Comparison of ENCODE assay signal across 14 cellular contexts in the genomic region with DNA sequence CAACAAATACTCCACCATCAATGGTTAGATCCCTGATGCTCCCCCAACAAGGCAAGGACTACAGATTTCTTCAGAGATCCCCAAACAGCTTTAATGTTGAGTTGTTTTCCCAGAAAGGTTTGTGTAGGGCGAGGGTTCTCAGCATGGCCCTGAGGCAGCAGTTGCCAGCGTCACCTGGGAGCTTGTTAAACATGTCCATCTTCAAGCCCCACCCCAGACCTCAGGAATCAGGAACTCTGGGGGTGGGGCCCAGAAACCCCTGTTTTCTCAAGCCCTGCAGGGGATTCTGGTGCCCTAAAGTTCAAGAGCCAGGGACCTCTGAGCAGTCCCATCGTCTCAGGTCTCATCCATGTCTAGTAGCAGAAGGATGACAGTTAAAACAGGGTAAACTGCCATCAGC. TPM values are rescaled to one million over a fixed set of nuclear protein-coding genes. Genes with fewer than 3 reads are reported as not detected.
DNase-seq lines count a peak whose midpoint lies in the region; ATAC-seq and TF ChIP-seq lines count a peak whose summit lies in the region.
"Had no signal": no experiment of that assay in that cellular context is flagged by ENCODE, and none has a peak within 500 bp of the region (broad histone marks: within the 10 kb centered on the region; RNA-seq: fewer than 3 reads in every experiment).

No MANE protein-coding gene starts in this region.

- H3K4me1 ChIP-seq in mammary epithelial cell (ENCODE audit: insufficient read depth, low read length), result peaks cover 33% of the 10 kb centered on the region
- peaks cover 58% of the 10 kb centered on the region for H3K4me1 ChIP-seq in mucosa of descending colon (ENCODE audit: low read depth)
- H3K4me1 ChIP-seq in testis, result no peaks in the 10 kb centered on the region
- H3K4me1 ChIP-seq in osteoblast (ENCODE audit: insufficient read depth, low read length), result no peaks in the 10 kb centered on the region

- H3K36me3 ChIP-seq in mammary epithelial cell (ENCODE audit: insufficient read depth, low read length) (peaks cover 6% of the 10 kb centered on the region), mucosa of descending colon (ENCODE audit: low read depth) (no peaks in the 10 kb centered on the region), testis (ENCODE audit: low read depth, missing control alignments) (no peaks in the 10 kb centered on the region), osteoblast (ENCODE audit: insufficient read depth, low read length) (peaks cover 3% of the 10 kb centered on the region)

- DNase-seq in MCF 10A (ENCODE audit: unreplicated experiment) (no peak), mammary epithelial cell (no peak), epithelial cell of esophagus (ENCODE audit: low read depth) (peak; percentile 44), mucosa of descending colon (no peak), testis (no peak), osteoblast (ENCODE audit: insufficient read length, low spot score, missing footprints) (no peak)
- no peak for DNase-seq in effector CD4-positive, alpha-beta T cell
- DNase-seq: MM.1S, NCI-H1105 treated with DMSO at 0.1 percent for 48 hours, NCI-H187, NCI-H446 had no signal

- CTCF ChIA-PET in MCF 10A (lab: Yijun Ruan, JAX) (interaction anchor here (0.6 to 1.1 kb wide), 3 partner anchors 18 to 1954 kb away, joined by 3 read pairs; no protein-coding TSS in a partner anchor), mammary epithelial cell (lab: Charles Lee; ENCODE audit: low non-redundant PET) (no interaction called here)

- no peaks in the 10 kb centered on the region for H3K27me3 Mint-ChIP-seq in MCF 10A (ENCODE audit: insufficient read depth, unreplicated experiment)

- peaks cover 62% of the 10 kb centered on the region for H3K4me1 Mint-ChIP-seq in MCF 10A (ENCODE audit: insufficient read depth, unreplicated experiment)

- H4K20me1 ChIP-seq in mammary epithelial cell (ENCODE audit: insufficient read depth, low read length) (no peaks in the 10 kb centered on the region), osteoblast (ENCODE audit: insufficient read depth, low read length) (peaks cover 16% of the 10 kb centered on the region)

- POLR2A ChIA-PET in MCF 10A (lab: Yijun Ruan, JAX), result interaction anchor here (1.0 to 1.6 kb wide), 5 partner anchors 16 to 725 kb away, joined by 3 to 4 read pairs (median 3); no protein-coding TSS in a partner anchor

- H3K36me3 Mint-ChIP-seq in MCF 10A (ENCODE audit: insufficient read depth, unreplicated experiment), result peaks cover 1% of the 10 kb centered on the region

- no peak for TF ChIP-seq POLR2A in testis (IDR thresholded peaks at IDR 0.05)

- no peak overlapping the region for H3K9ac ChIP-seq in mammary epithelial cell (ENCODE audit: insufficient read depth, low read length)

- BruUV-seq in MCF 10A (replicated peaks; lab: Mats Ljungman, UMichigan) (no TSS peak), mammary epithelial cell (replicated peaks; lab: Mats Ljungman, UMichigan) (no TSS peak)

- H2AFZ ChIP-seq in mammary epithelial cell (ENCODE audit: low read depth, low read length) (no peak overlapping the region), osteoblast (ENCODE audit: low read length) (no peak overlapping the region)

- H3K27me3 ChIP-seq in mammary epithelial cell (ENCODE audit: insufficient read depth, low read length), result no peaks in the 10 kb centered on the region
- H3K27me3 ChIP-seq in testis, result no peaks in the 10 kb centered on the region
- no peaks in the 10 kb centered on the region for H3K27me3 ChIP-seq in osteoblast (ENCODE audit: insufficient read depth, low read length)

- no peaks in the 10 kb centered on the region for H3K9me3 ChIP-seq in mammary epithelial cell (replicated peaks; ENCODE audit: insufficient read depth, low read length)
- H3K9me3 ChIP-seq in mucosa of descending colon, result no peaks in the 10 kb centered on the region
- H3K9me3 ChIP-seq in testis, result no peaks in the 10 kb centered on the region
- no peaks in the 10 kb centered on the region for H3K9me3 ChIP-seq in osteoblast (ENCODE audit: low read depth, low read length)

- H3K4me3 ChIP-seq in mammary epithelial cell (replicated peaks in 1 of 3; ENCODE audit: insufficient read depth in 1 of 3, low read depth in 2 of 3, low read length in 3 of 3) (no peak overlapping the region), epithelial cell of esophagus (ENCODE audit: low read length) (no peak overlapping the region), mucosa of descending colon (no peak overlapping the region), testis (no peak overlapping the region), osteoblast (ENCODE audit: insufficient read depth, low read length) (no peak overlapping the region)

- no peak overlapping the region for H3K27ac ChIP-seq in mammary epithelial cell (ENCODE audit: insufficient read depth, low read depth, low read length)
- H3K27ac ChIP-seq in testis, result no peak overlapping the region
- no peak overlapping the region for H3K27ac ChIP-seq in osteoblast (ENCODE audit: low read depth, low read length)
- H3K27ac ChIP-seq: 22Rv1 had no signal

- 97% methylated on average over 3 of the region's 3 CpGs for WGBS in mammary epithelial cell (ENCODE audit: low coverage, missing lambda C conversion rate)
- WGBS in testis, 2 donors, result 93 to 96% methylated on average over 3 of the region's 3 CpGs

- no peak overlapping the region for H3K4me3 Mint-ChIP-seq in MCF 10A (ENCODE audit: unreplicated experiment)

- TF ChIP-seq CTCF in MCF 10A (IDR thresholded peaks at IDR 0.05; ENCODE audit: unreplicated experiment) (no peak), mammary epithelial cell (conservative IDR thresholded peaks at IDR 0.05 in 1 of 2, IDR thresholded peaks at IDR 0.05 in 1 of 2; ENCODE audit: extremely low read depth in 1 of 2, insufficient read depth in 1 of 2, low read depth in 1 of 2, low read length in 2 of 2) (no peak), epithelial cell of esophagus (IDR thresholded peaks at IDR 0.05; ENCODE audit: insufficient read depth, low read depth, low read length, missing control alignments) (no peak), mucosa of descending colon (IDR thresholded peaks at IDR 0.05) (no peak), testis (IDR thresholded peaks at IDR 0.05) (no peak), osteoblast (IDR thresholded peaks at IDR 0.05; ENCODE audit: extremely low read depth, low read depth, low read length) (no peak)

- peaks cover 100% of the 10 kb centered on the region for H3K79me2 ChIP-seq in mammary epithelial cell (ENCODE audit: insufficient read depth, low read length)
- H3K79me2 ChIP-seq in osteoblast (ENCODE audit: insufficient read depth, low read length), result peaks cover 97% of the 10 kb centered on the region

- ATAC-seq in mucosa of descending colon, result peak; percentile 21
- no peak for ATAC-seq in HG02970 (IDR thresholded peaks at IDR 0.05; ENCODE audit: low FRiP score, unreplicated experiment)
- ATAC-seq: HepG2 had no signal

- in situ Hi-C loops in mammary epithelial cell (cut with MboI; ENCODE audit: low sequenced_read_pairs in 2 of 2), result loop anchor here (10.0 to 25.0 kb wide), 4 partner anchors 441 to 1964 kb away; no protein-coding TSS in a partner anchor

- dilution Hi-C loops in mammary epithelial cell (cut with HindIII; ENCODE audit: low sequenced_read_pairs), result no loop called here

- intact Hi-C loops in MCF 10A (cut with micrococcal nuclease), result no loop called here
- intact Hi-C loops in mammary epithelial cell (cut with micrococcal nuclease), result no loop called here
- intact Hi-C loops in mucosa of descending colon (cut with DNase I, micrococcal nuclease), result no loop called here
- intact Hi-C loops in testis (cut with DNase I; ENCODE audit: low total_unique reads), result no loop called here

- H3K4me2 ChIP-seq in mammary epithelial cell (ENCODE audit: insufficient read depth, low read depth, low read length) (no peak overlapping the region), osteoblast (ENCODE audit: insufficient read depth, low read length) (no peak overlapping the region)

- H3K9me3 Mint-ChIP-seq in MCF 10A (ENCODE audit: unreplicated experiment), result no peaks in the 10 kb centered on the region

- peak overlapping the region; percentile 56 for H3K27ac Mint-ChIP-seq in MCF 10A (ENCODE audit: low read depth, unreplicated experiment)

RNA-seq across cellular contexts. Expression of a gene that starts 9.6 kb away (rescaled TPM):
- 40.4 and 45.7 TPM in 2 replicates for total RNA-seq in MCF 10A (2022)
- 10 to 100 TPM; 37.1 to 51.8 TPM for total RNA-seq in mammary epithelial cell
- 32.5 TPM for polyA plus RNA-seq in mammary epithelial cell
- polyA minus RNA-seq in mammary epithelial cell, result 50.8 TPM
- total RNA-seq in mucosa of descending colon, result 10 to 100 TPM; 48.8 to 92.6 (median 82.3) TPM
- total RNA-seq in testis, result 10 to 100 TPM; 24.7 to 37.7 TPM
- 17.4 TPM for polyA plus RNA-seq in testis (ENCODE audit: insufficient read depth, low read depth, low replicate concordance)
- 10.0 and 17.0 TPM in 2 replicates for total RNA-seq in osteoblast

RNA-seq across cellular contexts. Expression of a gene that starts 42.1 kb away (rescaled TPM):
- total RNA-seq in MCF 10A (2022) (91.7 and 94.4 TPM in 2 replicates), mammary epithelial cell (10 to 100 TPM; 37.8 to 84.0 TPM), mucosa of descending colon (10 to 100 TPM; 71.7 to 88.5 (median 84.8) TPM), testis (100 to 1,000 TPM; 148 to 164 TPM), osteoblast (42.0 and 51.0 TPM in 2 replicates)
- polyA plus RNA-seq in mammary epithelial cell (21.3 TPM), testis (ENCODE audit: insufficient read depth, low read depth, low replicate concordance) (67.6 TPM)
- 2.6 TPM for polyA minus RNA-seq in mammary epithelial cell
